1 cellular context compared by ENCODE assay signal in genomic region chr12:50771409-50771808, GRCh38.
TF ChIP-seq lines count a peak whose summit lies in the region.

No MANE protein-coding gene starts in this region.

TF ChIP-seq in K562, 482 proteins besides CTCF, POLR2A, EP300 and RAD21 (continued from another document):
- TF ChIP-seq, protein P1, sequence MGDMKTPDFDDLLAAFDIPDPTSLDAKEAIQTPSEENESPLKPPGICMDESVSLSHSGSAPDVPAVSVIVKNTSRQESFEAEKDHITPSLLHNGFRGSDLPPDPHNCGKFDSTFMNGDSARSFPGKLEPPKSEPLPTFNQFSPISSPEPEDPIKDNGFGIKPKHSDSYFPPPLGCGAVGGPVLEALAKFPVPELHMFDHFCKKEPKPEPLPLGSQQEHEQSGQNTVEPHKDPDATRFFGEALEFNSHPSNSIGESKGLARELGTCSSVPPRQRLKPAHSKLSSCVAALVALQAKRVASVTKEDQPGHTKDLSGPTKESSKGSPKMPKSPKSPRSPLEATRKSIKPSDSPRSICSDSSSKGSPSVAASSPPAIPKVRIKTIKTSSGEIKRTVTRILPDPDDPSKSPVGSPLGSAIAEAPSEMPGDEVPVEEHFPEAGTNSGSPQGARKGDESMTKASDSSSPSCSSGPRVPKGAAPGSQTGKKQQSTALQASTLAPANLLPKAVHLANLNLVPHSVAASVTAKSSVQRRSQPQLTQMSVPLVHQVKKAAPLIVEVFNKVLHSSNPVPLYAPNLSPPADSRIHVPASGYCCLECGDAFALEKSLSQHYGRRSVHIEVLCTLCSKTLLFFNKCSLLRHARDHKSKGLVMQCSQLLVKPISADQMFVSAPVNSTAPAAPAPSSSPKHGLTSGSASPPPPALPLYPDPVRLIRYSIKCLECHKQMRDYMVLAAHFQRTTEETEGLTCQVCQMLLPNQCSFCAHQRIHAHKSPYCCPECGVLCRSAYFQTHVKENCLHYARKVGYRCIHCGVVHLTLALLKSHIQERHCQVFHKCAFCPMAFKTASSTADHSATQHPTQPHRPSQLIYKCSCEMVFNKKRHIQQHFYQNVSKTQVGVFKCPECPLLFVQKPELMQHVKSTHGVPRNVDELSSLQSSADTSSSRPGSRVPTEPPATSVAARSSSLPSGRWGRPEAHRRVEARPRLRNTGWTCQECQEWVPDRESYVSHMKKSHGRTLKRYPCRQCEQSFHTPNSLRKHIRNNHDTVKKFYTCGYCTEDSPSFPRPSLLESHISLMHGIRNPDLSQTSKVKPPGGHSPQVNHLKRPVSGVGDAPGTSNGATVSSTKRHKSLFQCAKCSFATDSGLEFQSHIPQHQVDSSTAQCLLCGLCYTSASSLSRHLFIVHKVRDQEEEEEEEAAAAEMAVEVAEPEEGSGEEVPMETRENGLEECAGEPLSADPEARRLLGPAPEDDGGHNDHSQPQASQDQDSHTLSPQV (IDR thresholded peaks at IDR 0.05) = peak; percentile 82
- TF ChIP-seq NR2C1 (IDR thresholded peaks at IDR 0.05) (no peak), NR2C1 (tag; IDR thresholded peaks at IDR 0.05) (peak; percentile 23; the same call in 1 of the 2 replicates)
